Comparison of ENCODE assay signal across 22 cellular contexts in the genomic region with DNA sequence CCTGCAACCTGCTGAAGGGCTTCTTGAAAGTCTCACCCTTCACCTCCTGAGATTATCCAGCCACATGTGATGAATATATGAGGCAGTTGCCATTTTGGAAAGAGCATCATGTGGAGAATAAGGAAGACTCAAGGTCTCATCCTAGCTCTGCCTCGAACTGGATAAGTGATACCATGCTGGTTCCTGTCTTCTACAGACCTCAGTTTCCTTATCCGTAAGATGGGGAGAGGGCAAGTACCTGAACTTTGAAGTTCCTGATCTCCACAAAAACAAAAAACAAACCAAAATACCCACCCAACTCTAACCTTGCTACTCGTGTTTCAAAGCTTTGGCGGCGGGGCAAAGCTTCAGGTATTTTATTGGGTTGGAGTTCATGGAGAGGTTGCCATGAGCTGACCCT. TPM values are rescaled to one million over a fixed set of nuclear protein-coding genes. Genes with fewer than 3 reads are reported as not detected.
DNase-seq lines count a peak whose midpoint lies in the region; ATAC-seq, FAIRE-seq and TF ChIP-seq lines count a peak whose summit lies in the region.
"Had no signal": no experiment of that assay in that cellular context is flagged by ENCODE, and none has a peak within 500 bp of the region (broad histone marks: within the 10 kb centered on the region; RNA-seq: fewer than 3 reads in every experiment).

No MANE protein-coding gene starts in this region.

- ATAC-seq in K562 = no peak

- no TSS peak for BruUV-seq in K562 (replicated peaks; lab: Mats Ljungman, UMichigan)

- H3K36me3 ChIP-seq in K562 (ENCODE audit: control insufficient read depth, insufficient read depth, low read length) (no peaks in the 10 kb centered on the region), osteoblast (ENCODE audit: insufficient read depth, low read length) (no peaks in the 10 kb centered on the region), esophagus squamous epithelium (no peaks in the 10 kb centered on the region)
- H3K36me3 ChIP-seq: BE2C, BLaER1 had no signal

- POLR2A ChIA-PET in activated CD4-positive, alpha-beta T cell treated with anti-CD3 and anti-CD28 coated beads, Interleukin-2, amount 10 ng/mL, durations not matched to agents 7 days and 5 days (lab: Charles Lee) = no interaction called here
- POLR2A ChIA-PET in K562 (lab: Yijun Ruan, JAX) = no interaction called here

- H3K9me3 Mint-ChIP-seq in activated CD4-positive, alpha-beta T cell treated with anti-CD3 and anti-CD28 coated beads, Interleukin-2, amount 10 ng/mL, durations not matched to agents 24 days and 14 days = no peaks in the 10 kb centered on the region
- H3K9me3 Mint-ChIP-seq in activated CD4-positive, alpha-beta T cell treated with anti-CD3 and anti-CD28 coated beads, Interleukin-2, amount 10 ng/mL, durations not matched to agents 7 days and 5 days = peaks cover 3% of the 10 kb centered on the region

- H4K20me1 ChIP-seq in K562 (replicated peaks; ENCODE audit: control insufficient read depth, insufficient read depth, low read length) (no peaks in the 10 kb centered on the region), osteoblast (ENCODE audit: insufficient read depth, low read length) (no peaks in the 10 kb centered on the region)
- H4K20me1 ChIP-seq: BLaER1 had no signal

- H3K36me3 Mint-ChIP-seq in activated CD4-positive, alpha-beta T cell treated with anti-CD3 and anti-CD28 coated beads, Interleukin-2, amount 10 ng/mL, durations not matched to agents 24 days and 14 days (ENCODE audit: low read depth) = no peaks in the 10 kb centered on the region
- no peaks in the 10 kb centered on the region for H3K36me3 Mint-ChIP-seq in activated CD4-positive, alpha-beta T cell treated with anti-CD3 and anti-CD28 coated beads, Interleukin-2, amount 10 ng/mL, durations not matched to agents 7 days and 5 days (ENCODE audit: low read depth)
- H3K36me3 Mint-ChIP-seq: CD14-positive monocyte; CD4-positive, alpha-beta memory T cell; CD4-positive, CD25-positive, alpha-beta regulatory T cell; CD8-positive, alpha-beta memory T cell had no signal

- H3K4me1 ChIP-seq in K562 (replicated peaks in 1 of 2; ENCODE audit: control insufficient read depth in 2 of 2, insufficient read depth in 2 of 2, low read length in 2 of 2) (peaks cover 0 to 23% of the 10 kb centered on the region in 2 experiments; a peak in 3 of 5 replicates), osteoblast (ENCODE audit: insufficient read depth, low read length) (peaks cover 26% of the 10 kb centered on the region), esophagus squamous epithelium (no peaks in the 10 kb centered on the region)
- H3K4me1 ChIP-seq: BLaER1 had no signal

- in situ Hi-C loops in K562 (cut with MboI) = no loop called here

- TF ChIP-seq EP300 in K562 (IDR thresholded peaks at IDR 0.05; ENCODE audit: low read length) = no peak

- no peaks in the 10 kb centered on the region for H3K9me1 ChIP-seq in K562 (ENCODE audit: control insufficient read depth, insufficient read depth, low read length)

- no peaks in the 10 kb centered on the region for H3K4me1 Mint-ChIP-seq in activated CD4-positive, alpha-beta T cell treated with anti-CD3 and anti-CD28 coated beads, Interleukin-2, amount 10 ng/mL, durations not matched to agents 24 days and 14 days
- H3K4me1 Mint-ChIP-seq in activated CD4-positive, alpha-beta T cell treated with anti-CD3 and anti-CD28 coated beads, Interleukin-2, amount 10 ng/mL, durations not matched to agents 7 days and 5 days = peaks cover 8% of the 10 kb centered on the region
- H3K4me1 Mint-ChIP-seq: CD14-positive monocyte; CD4-positive, alpha-beta memory T cell; CD4-positive, CD25-positive, alpha-beta regulatory T cell; CD8-positive, alpha-beta memory T cell had no signal

- H3K27ac Mint-ChIP-seq in activated CD4-positive, alpha-beta T cell treated with anti-CD3 and anti-CD28 coated beads, Interleukin-2, amount 10 ng/mL, durations not matched to agents 24 days and 14 days = no peak overlapping the region
- no peak overlapping the region for H3K27ac Mint-ChIP-seq in activated CD4-positive, alpha-beta T cell treated with anti-CD3 and anti-CD28 coated beads, Interleukin-2, amount 10 ng/mL, durations not matched to agents 7 days and 5 days
- H3K27ac Mint-ChIP-seq: CD14-positive monocyte; CD4-positive, alpha-beta memory T cell; CD4-positive, CD25-positive, alpha-beta regulatory T cell; CD8-positive, alpha-beta memory T cell had no signal

- WGBS in K562 (ENCODE audit: insufficient coverage, low coverage, missing lambda C conversion rate) = 0% methylated on average over 5 of the region's 5 CpGs
- WGBS in esophagus squamous epithelium, 2 donors = 70 to 79% methylated on average over 5 of the region's 5 CpGs

- no peak overlapping the region for H3K4me2 ChIP-seq in K562 (ENCODE audit: insufficient read depth, low read length)
- H3K4me2 ChIP-seq in osteoblast (ENCODE audit: insufficient read depth, low read length) = no peak overlapping the region
- H3K4me2 ChIP-seq: BLaER1 had no signal

- TF ChIP-seq POLR2A in K562 (conservative IDR thresholded peaks at IDR 0.05) (no peak), esophagus squamous epithelium (IDR thresholded peaks at IDR 0.05) (no peak)

- TF ChIP-seq CTCF in K562 (IDR thresholded peaks at IDR 0.05 in 2 of 3, conservative IDR thresholded peaks at IDR 0.05 in 1 of 3; ENCODE audit: insufficient read depth in 2 of 3, low read depth in 1 of 3, low read length in 3 of 3) (no peak), osteoblast (IDR thresholded peaks at IDR 0.05; ENCODE audit: extremely low read depth, low read depth, low read length) (no peak), esophagus squamous epithelium (IDR thresholded peaks at IDR 0.05) (no peak)

- CTCF ChIA-PET in activated CD4-positive, alpha-beta T cell treated with anti-CD3 and anti-CD28 coated beads, Interleukin-2, amount 10 ng/mL, durations not matched to agents 7 days and 5 days (lab: Charles Lee) = interaction anchor here (0.5 kb wide), 1 partner anchor 702 kb away, joined by 3 read pairs; no protein-coding TSS in a partner anchor
- CTCF ChIA-PET in K562 (lab: Yijun Ruan, JAX; ENCODE audit: low intra/inter-chr PET ratio) = no interaction called here

- no peak overlapping the region for H3K4me3 Mint-ChIP-seq in activated CD4-positive, alpha-beta T cell treated with anti-CD3 and anti-CD28 coated beads, Interleukin-2, amount 10 ng/mL, durations not matched to agents 24 days and 14 days
- no peak overlapping the region for H3K4me3 Mint-ChIP-seq in activated CD4-positive, alpha-beta T cell treated with anti-CD3 and anti-CD28 coated beads, Interleukin-2, amount 10 ng/mL, durations not matched to agents 7 days and 5 days
- H3K4me3 Mint-ChIP-seq: CD14-positive monocyte; CD4-positive, alpha-beta memory T cell; CD4-positive, CD25-positive, alpha-beta regulatory T cell; CD8-positive, alpha-beta memory T cell had no signal

- peaks cover 32% of the 10 kb centered on the region for H3K27me3 Mint-ChIP-seq in activated CD4-positive, alpha-beta T cell treated with anti-CD3 and anti-CD28 coated beads, Interleukin-2, amount 10 ng/mL, durations not matched to agents 24 days and 14 days
- peaks cover 32% of the 10 kb centered on the region for H3K27me3 Mint-ChIP-seq in activated CD4-positive, alpha-beta T cell treated with anti-CD3 and anti-CD28 coated beads, Interleukin-2, amount 10 ng/mL, durations not matched to agents 7 days and 5 days

- peak; percentile 33 for DNase-seq in activated CD4-positive, alpha-beta T cell treated with anti-CD3 and anti-CD28 coated beads, Interleukin-2, amount 10 ng/mL, durations not matched to agents 24 days and 14 days
- DNase-seq in activated CD4-positive, alpha-beta T cell treated with anti-CD3 and anti-CD28 coated beads, Interleukin-2, amount 10 ng/mL, durations not matched to agents 7 days and 5 days = no peak
- no peak for DNase-seq in K562 (ENCODE audit: extremely low read depth in 1 of 4, low spot score in 3 of 4)
- no peak for DNase-seq in osteoblast (ENCODE audit: insufficient read length, low spot score, missing footprints)
- DNase-seq in activated CD4-positive, CD25-positive, alpha-beta regulatory T cell (lab: John Stamatoyannopoulos, UW) = no peak
- no peak for DNase-seq in esophagus squamous epithelium (lab: John Stamatoyannopoulos, UW)
- DNase-seq in T-helper 1 cell = no peak
- DNase-seq: ACHN; BE2C; C1 segment of cervical spinal cord; CD4-positive, alpha-beta memory T cell; CD4-positive, CD25-positive, alpha-beta regulatory T cell; CD8-positive, alpha-beta memory T cell; COR-L47; DMS79 treated with DMSO at 0.1 percent for 48 hours; GF-D8 had no signal

- H3K9me3 ChIP-seq in K562 (replicated peaks; ENCODE audit: control insufficient read depth, insufficient read depth, low read depth, low read length) = no peaks in the 10 kb centered on the region
- no peaks in the 10 kb centered on the region for H3K9me3 ChIP-seq in osteoblast (ENCODE audit: low read depth, low read length)
- no peaks in the 10 kb centered on the region for H3K9me3 ChIP-seq in esophagus squamous epithelium
- H3K9me3 ChIP-seq: BE2C had no signal

- no peak overlapping the region for H3K4me3 ChIP-seq in K562
- H3K4me3 ChIP-seq in osteoblast (ENCODE audit: insufficient read depth, low read length) = no peak overlapping the region
- H3K4me3 ChIP-seq in esophagus squamous epithelium = no peak overlapping the region
- H3K4me3 ChIP-seq: BLaER1 had no signal

- no peak overlapping the region for H3K27ac ChIP-seq in K562 (ENCODE audit: extremely low read depth, low read depth, low read length)
- peak overlapping the region; percentile 90 for H3K27ac ChIP-seq in osteoblast (ENCODE audit: low read depth, low read length)
- H3K27ac ChIP-seq in esophagus squamous epithelium = no peak overlapping the region
- H3K27ac ChIP-seq: 22Rv1, BLaER1 had no signal

- no peaks in the 10 kb centered on the region for H3K79me2 ChIP-seq in K562 (ENCODE audit: control insufficient read depth, insufficient read depth, low read length)
- H3K79me2 ChIP-seq in osteoblast (ENCODE audit: insufficient read depth, low read length) = no peaks in the 10 kb centered on the region

- no peak for TF ChIP-seq RAD21 in K562 (CRISPR knock-in tag; conservative IDR thresholded peaks at IDR 0.05 in 1 of 2, IDR thresholded peaks at IDR 0.05 in 1 of 2)

- H2AFZ ChIP-seq in K562 (ENCODE audit: low read depth, low read length) (no peak overlapping the region), osteoblast (ENCODE audit: low read length) (no peak overlapping the region)

- FAIRE-seq in K562 (lab: Jason Lieb, UNC) = no peak
- FAIRE-seq: G401.6, GM12891, GM19239 had no signal

- intact Hi-C loops in activated CD4-positive, alpha-beta T cell treated with anti-CD3 and anti-CD28 coated beads, Interleukin-2, amount 10 ng/mL, durations not matched to agents 24 days and 14 days (cut with micrococcal nuclease) = no loop called here
- intact Hi-C loops in K562 (cut with micrococcal nuclease) = no loop called here
- intact Hi-C loops in esophagus squamous epithelium (cut with DNase I) = no loop called here

- H3K27me3 ChIP-seq in K562 (ENCODE audit: control insufficient read depth in 2 of 2, insufficient read depth in 2 of 2, low read length in 2 of 2) (peaks cover 0 to 3% of the 10 kb centered on the region in 2 experiments; a peak in 1 of 5 replicates), osteoblast (ENCODE audit: insufficient read depth, low read length) (no peaks in the 10 kb centered on the region), esophagus squamous epithelium (peaks cover 0 to 12% (median 0%) of the 10 kb centered on the region in 4 donors)
- H3K27me3 ChIP-seq: BE2C, BLaER1 had no signal

- H3K9ac ChIP-seq in K562 (ENCODE audit: insufficient read depth in 1 of 2, low read depth in 2 of 2, low read length in 2 of 2) = no peak overlapping the region
- H3K9ac ChIP-seq: BLaER1 had no signal

RNA-seq across cellular contexts. Expression of gene ITGA11, which starts 31.5 kb away (rescaled TPM):
- 2.1 and 3.1 TPM in 2 replicates for total RNA-seq in activated CD4-positive, alpha-beta T cell treated with anti-CD3 and anti-CD28 coated beads, Interleukin-2, amount 10 ng/mL, durations not matched to agents 24 days and 14 days
- total RNA-seq in activated CD4-positive, alpha-beta T cell treated with anti-CD3 and anti-CD28 coated beads, Interleukin-2, amount 10 ng/mL, durations not matched to agents 7 days and 5 days = 1 to 10 TPM; 1.0 to 1.1 TPM
- total RNA-seq in K562 (2011; cell fraction: chromatin; rRNA removed; ENCODE audit: low replicate concordance) = not detected in 2 replicates
- total RNA-seq in K562 (2011; cell fraction: nucleolus; rRNA removed) = not detected in 2 replicates
- total RNA-seq in K562 (2011; cell fraction: nucleoplasm; rRNA removed) = not detected in 2 replicates
- total RNA-seq in K562 (2014; rRNA removed) = not detected in 2 replicates
- total RNA-seq in K562 (2014; rRNA removed; fragmentation: Illumina TruSeq; extraction: Trizol) = not detected in 2 replicates
- total RNA-seq in K562 (2015; rRNA removed; fragmentation: Illumina TruSeq; extraction: Trizol) = not detected in 2 replicates
- not detected in 2 replicates for total RNA-seq in K562 (2021)
- polyA plus RNA-seq in K562 (2011; rRNA removed) = not detected in 2 replicates
- polyA plus RNA-seq in K562 (2011; cell fraction: cytosol; rRNA removed) = not detected in 2 replicates
- not detected in 2 replicates for polyA plus RNA-seq in K562 (2011; cell fraction: nucleus; rRNA removed)
- 0.01 TPM in 2 replicates for polyA plus RNA-seq in K562 (2012)
- not detected in 2 replicates for polyA plus RNA-seq in K562 (2014; fragmentation: Illumina TruSeq; extraction: Trizol)
- under 1 TPM in 1 of 2 experiments, not detected in 1; 0.01 TPM for polyA plus RNA-seq in K562 (2014; fragmentation: Nextera tagmentation; extraction: Ambion mirVana)
- not detected in 2 replicates for polyA plus RNA-seq in K562 (2014; rRNA removed)
- polyA minus RNA-seq in K562 (2011; rRNA and poly(A)+ RNA removed) = not detected in 2 replicates
- polyA minus RNA-seq in K562 (2011; cell fraction: cytosol; rRNA and poly(A)+ RNA removed) = not detected in 2 replicates
- polyA minus RNA-seq in K562 (2011; cell fraction: nucleus; rRNA and poly(A)+ RNA removed) = not detected in 2 replicates
- 567 and 697 TPM in 2 replicates for total RNA-seq in osteoblast
- 1 to 10 TPM in 2 of 4 donors, under 1 TPM in 2; 0.19 to 2.9 (median 0.81) TPM for total RNA-seq in esophagus squamous epithelium
- total RNA-seq: CD4-positive, alpha-beta memory T cell; CD4-positive, CD25-positive, alpha-beta regulatory T cell; CD8-positive, alpha-beta memory T cell had no signal
- polyA plus RNA-seq: CD4-positive, alpha-beta memory T cell; CD8-positive, alpha-beta memory T cell had no signal

Comparison
In these comparisons a context has a peak if more than half of its experiments do, and no peak if none do; other contexts are left out.
1. RNA of gene ITGA11, which starts 31.5 kb away (total RNA-seq): 567 to 697 TPM in osteoblast; 2.1 to 3.1 TPM in activated CD4-positive, alpha-beta T cell treated with anti-CD3 and anti-CD28 coated beads, Interleukin-2, amount 10 ng/mL, durations not matched to agents 24 days and 14 days, 0.19 to 2.9 TPM in esophagus squamous epithelium, 1.0 to 1.1 TPM in activated CD4-positive, alpha-beta T cell treated with anti-CD3 and anti-CD28 coated beads, Interleukin-2, amount 10 ng/mL, durations not matched to agents 7 days and 5 days and not detected in K562; every median in the first group is over 100 times any median in the second.